24 cellular contexts compared by ENCODE assay signal in genomic region chr5:170025853-170026252, GRCh38. TPM values are rescaled to one million over a fixed set of nuclear protein-coding genes. Genes with fewer than 3 reads are reported as not detected.
"Had no signal": no experiment of that assay in that cellular context is flagged by ENCODE, and none has a peak within 500 bp of the region (broad histone marks: within the 10 kb centered on the region; RNA-seq: fewer than 3 reads in every experiment).

No MANE protein-coding gene starts in this region.

- H3K27ac Mint-ChIP-seq: IgD-negative memory B cell had no signal

- ATAC-seq: Panc1, PC-3, SK-N-SH treated with all-trans-retinoic acid at 6 μM for 48 hours had no signal

- H3K4me1 Mint-ChIP-seq: IgD-negative memory B cell had no signal

- H3K27ac ChIP-seq: RWPE1 had no signal

- H3K27me3 Mint-ChIP-seq: IgD-negative memory B cell had no signal

- H3K9me3 Mint-ChIP-seq: IgD-negative memory B cell had no signal

- H3K4me3 Mint-ChIP-seq: IgD-negative memory B cell had no signal

- DNase-seq: KBM-7; MV-4-11; NCI-H1048; NCI-H1105 treated with DMSO at 0.1 percent for 48 hours; NCI-H1436; NCI-H187; NCI-H2029; NCI-H2081 treated with DMSO at 0.1 percent for 48 hours; NCI-H2171; NCI-H226; NCI-H446; NCI-H510A; NCI-H524 treated with DMSO at 0.1 percent for 48 hours; NK-92 treated with Interleukin-12 subunit alpha and Interleukin-12 subunit beta, amount 100 ng/mL, for 24 hours; PC-3; SHP77 had no signal

RNA-seq across cellular contexts. Expression of gene INSYN2B, which starts 45.6 kb away (rescaled TPM):
- total RNA-seq: HT-29; OCI-LY7; SK-MEL-5; T-helper 1 cell treated with Interleukin-12 subunit alpha and Interleukin-12 subunit beta and Interleukin-4 antibody, amounts not matched to agents 30 ng/mL and 1 ng/mL, for 36 hours had no signal
- polyA plus RNA-seq: IgD-negative memory B cell had no signal
